In genomic region chr9:125409637-125410521, GRCh38 we compare ENCODE assay signal across 8 cellular contexts.
DNase-seq lines count a peak whose midpoint lies in the region; ATAC-seq and TF ChIP-seq lines count a peak whose summit lies in the region.

No MANE protein-coding gene starts in this region.

- ATAC-seq in HG03095 (IDR thresholded peaks at IDR 0.05; ENCODE audit: unreplicated experiment) (no peak), GM19395 (IDR thresholded peaks at IDR 0.05; ENCODE audit: unreplicated experiment) (no peak)

- peaks cover 7 to 18% of the 10 kb centered on the region in 2 experiments for H3K4me1 Mint-ChIP-seq in H9

- H4K8ac ChIP-seq in H9 (replicated peaks; ENCODE audit: insufficient read length, low read depth, low read length), result peak overlapping the region; percentile 12

- no peak overlapping the region for H2BK5ac ChIP-seq in H9 (ENCODE audit: insufficient read length, low read length)

- no peak overlapping the region for H2BK20ac ChIP-seq in H9 (ENCODE audit: low read depth, low read length, poor library complexity, severe bottlenecking)

- H3K9me3 Mint-ChIP-seq in H9, result no peaks in the 10 kb centered on the region; a peak in 1 of 5 replicates

- whole genome bisulfite sequencing in H9 (ENCODE audit: extremely low coverage, insufficient read length, low lambda C conversion rate), result no CpG with 5 or more reads among the region's 13 CpGs

- H3K4me2 ChIP-seq in H9 (ENCODE audit: insufficient read depth, insufficient read length, low read length), result no peak overlapping the region

- no peak overlapping the region for H2BK15ac ChIP-seq in H9 (ENCODE audit: low read depth, low read length)

- no peaks in the 10 kb centered on the region for H3K9me3 ChIP-seq in H9 (ENCODE audit: control insufficient read depth, low read depth, low read length)

- H3K79me2 ChIP-seq in H9 (ENCODE audit: insufficient read depth, low read length), result no peaks in the 10 kb centered on the region

- H3K27me3 Mint-ChIP-seq in H9 (ENCODE audit: low read depth), result peaks cover 44% of the 10 kb centered on the region

- no peak overlapping the region for H2AFZ ChIP-seq in H9 (ENCODE audit: low read length)

- H3K14ac ChIP-seq in H9 (ENCODE audit: insufficient read depth, low read length), result no peak overlapping the region

- H3K36me3 Mint-ChIP-seq in H9 (ENCODE audit: insufficient read depth in 1 of 3, low read depth in 3 of 3), result no peaks in the 10 kb centered on the region; a peak in 1 of 7 replicates

- H4K5ac ChIP-seq in H9 (ENCODE audit: insufficient read length, low read depth, low read length), result peak overlapping the region; percentile 0

- no peaks in the 10 kb centered on the region; the same call in 1 of the 2 replicates for H3K4me1 ChIP-seq in H9 (ENCODE audit: insufficient read depth, low read length)

- no peak overlapping the region for H4K91ac ChIP-seq in H9 (ENCODE audit: insufficient read length, low read depth, low read length)

- H2BK12ac ChIP-seq in H9 (ENCODE audit: insufficient read length, low read depth, low read length), result no peak overlapping the region

- no peak for TF ChIP-seq CTCF in H9 (conservative IDR thresholded peaks at IDR 0.05)

- H4K20me1 ChIP-seq in H9 (ENCODE audit: control insufficient read depth, insufficient read depth, insufficient read length), result no peaks in the 10 kb centered on the region

- no peaks in the 10 kb centered on the region for H3K79me1 ChIP-seq in H9 (ENCODE audit: insufficient read depth, low read depth, low read length, poor library complexity, severe bottlenecking)

- no peaks in the 10 kb centered on the region for H3K27me3 ChIP-seq in H9 (ENCODE audit: insufficient read depth, low read length)

- H3T11ph ChIP-seq in H9 (ENCODE audit: low read length), result no peak overlapping the region

- no peak overlapping the region for H3K9ac ChIP-seq in H9 (ENCODE audit: extremely low read depth, insufficient read length, low read length)

- no peak overlapping the region for H3K4ac ChIP-seq in H9 (ENCODE audit: low read depth, low read length)

- H3K4me3 Mint-ChIP-seq in H9, result peak overlapping the region in 1 of 2 experiments; percentile 40; a peak in 3 of 5 replicates

- peak overlapping the region in 1 of 3 experiments; percentile 0; a peak in 1 of 7 replicates for H3K27ac Mint-ChIP-seq in H9

- peak overlapping the region; percentile 59 for H3K56ac ChIP-seq in H9 (ENCODE audit: insufficient read length, low read depth, low read length)

- peak overlapping the region; percentile 18 for H2AK5ac ChIP-seq in H9 (ENCODE audit: insufficient read length, low read length)

- H2BK120ac ChIP-seq in H9 (ENCODE audit: low read depth, low read length, poor library complexity, severe bottlenecking), result no peak overlapping the region

- no peak overlapping the region for H3K27ac ChIP-seq in H9 (ENCODE audit: insufficient read length, low read depth, low read length)

- peak overlapping the region; percentile 23 for H3K23ac ChIP-seq in H9 (ENCODE audit: insufficient read length, low read depth, low read length)

- peaks cover 6% of the 10 kb centered on the region for H3K23me2 ChIP-seq in H9 (ENCODE audit: insufficient read length, low read depth, low read length, poor library complexity, severe bottlenecking)

- peak overlapping the region; percentile 51 for H3K18ac ChIP-seq in H9 (ENCODE audit: insufficient read length, low read depth, low read length)

- DNase-seq in COLO668 (lab: John Stamatoyannopoulos, UW; ENCODE audit: unreplicated experiment) (peak; percentile 78), H9 (peak; percentile 62), SK-N-DZ (ENCODE audit: low spot score) (peak; percentile 79), dermis blood vessel endothelial cell (peak; percentile 70), globus pallidus (ENCODE audit: low spot score) (no peak)
- DNase-seq in stimulated activated CD4-positive, alpha-beta T cell treated with anti-CD3 and anti-CD28 coated beads, Interleukin-4, amount 100 ng/mL, for 48 hours (ENCODE audit: low read depth in 2 of 2), result peak; percentile 38 to 52
